ENCODE assay signal across 8 cellular contexts in the genomic region with DNA sequence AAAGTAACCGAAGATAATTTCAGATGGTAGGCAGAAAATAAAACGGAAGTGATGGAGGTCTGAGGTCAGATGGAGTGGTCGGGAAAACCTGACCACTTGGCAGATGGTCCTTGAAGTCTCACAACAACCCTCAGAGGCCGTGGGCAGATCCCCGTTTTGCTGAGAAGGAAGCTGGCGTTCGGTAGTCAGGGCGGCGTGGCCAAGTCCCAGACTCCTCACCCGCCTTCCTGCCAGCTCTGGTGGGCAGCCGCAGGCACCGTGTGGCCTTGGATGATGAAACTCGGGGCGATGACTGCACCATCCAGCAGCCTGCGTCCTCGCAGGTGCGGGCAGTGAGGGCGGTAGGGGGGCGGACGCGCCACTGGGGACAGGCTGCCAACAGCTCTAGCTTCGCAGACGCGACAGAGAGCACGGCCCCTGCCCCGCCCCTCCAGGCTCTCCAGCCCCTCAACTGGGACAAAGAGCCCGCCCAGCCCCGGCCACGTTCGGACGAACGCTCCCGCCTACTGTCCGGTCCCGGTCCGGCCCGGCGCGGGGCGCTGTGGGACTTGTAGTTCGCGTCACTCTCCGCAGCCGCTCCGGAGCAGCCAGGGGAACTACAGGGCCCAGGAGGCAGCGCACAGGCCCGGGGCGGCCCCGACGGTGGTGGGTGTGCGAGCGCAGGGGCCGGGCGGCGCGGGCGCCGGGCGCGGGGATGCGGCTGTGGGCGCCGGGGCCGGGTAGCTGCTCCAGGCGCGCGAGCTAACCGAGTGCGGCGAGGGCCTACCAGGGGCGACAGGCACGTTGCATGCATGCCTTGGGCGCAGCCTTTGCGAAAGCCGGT. TPM values are rescaled to one million over a fixed set of nuclear protein-coding genes. Genes with fewer than 3 reads are reported as not detected.
A peak's percentile ranks its signal among the peaks of the same experiment; 100 is the strongest.
DNase-seq lines count a peak whose midpoint lies in the region; ATAC-seq and TF ChIP-seq lines count a peak whose summit lies in the region.

A gene with protein sequence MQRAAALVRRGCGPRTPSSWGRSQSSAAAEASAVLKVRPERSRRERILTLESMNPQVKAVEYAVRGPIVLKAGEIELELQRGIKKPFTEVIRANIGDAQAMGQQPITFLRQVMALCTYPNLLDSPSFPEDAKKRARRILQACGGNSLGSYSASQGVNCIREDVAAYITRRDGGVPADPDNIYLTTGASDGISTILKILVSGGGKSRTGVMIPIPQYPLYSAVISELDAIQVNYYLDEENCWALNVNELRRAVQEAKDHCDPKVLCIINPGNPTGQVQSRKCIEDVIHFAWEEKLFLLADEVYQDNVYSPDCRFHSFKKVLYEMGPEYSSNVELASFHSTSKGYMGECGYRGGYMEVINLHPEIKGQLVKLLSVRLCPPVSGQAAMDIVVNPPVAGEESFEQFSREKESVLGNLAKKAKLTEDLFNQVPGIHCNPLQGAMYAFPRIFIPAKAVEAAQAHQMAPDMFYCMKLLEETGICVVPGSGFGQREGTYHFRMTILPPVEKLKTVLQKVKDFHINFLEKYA (plus strand): TSS at position 673 of the 823 bp plus-strand sequence. CDS start 354 bp downstream, outside the sequence.

- H3K36me3 Mint-ChIP-seq in CD8-positive, alpha-beta memory T cell = peaks cover 0 to 4% (median 0%) of the 10 kb centered on the region in 3 donors

- peak within 1 kb of the TSS; percentile 33 for H3K27ac ChIP-seq in CD8-positive, alpha-beta memory T cell (ENCODE audit: low read depth, low read length)
- H3K27ac ChIP-seq in lung (ENCODE audit: low read depth in 1 of 2, low read length in 1 of 2) = peak within 1 kb of the TSS in 1 of 2 donors; percentile 68

- DNase-seq in CD8-positive, alpha-beta memory T cell = peak; percentile 23 to 72 (median 56)
- DNase-seq in NCI-H82 treated with DMSO at 0.1 percent for 48 hours (lab: John Stamatoyannopoulos, UW; ENCODE audit: unreplicated experiment) = peak; percentile 80
- DNase-seq in activated CD8-positive, alpha-beta memory T cell treated with anti-CD3 and anti-CD28 coated beads for 24 hours = peak; percentile 95
- DNase-seq in effector CD4-positive, alpha-beta T cell = peak; percentile 43
- peak; percentile 97 for DNase-seq in lung (ENCODE audit: low spot score)
- peak; percentile 58 to 89 (median 64) for DNase-seq in stimulated activated CD4-positive, alpha-beta T cell treated with anti-CD3 and anti-CD28 coated beads, TNF-alpha, amount 100 ng/mL, for 24 hours (ENCODE audit: low read depth in 3 of 3)

- peaks cover 2 to 33% of the 10 kb centered on the region in 2 donors for H3K27me3 Mint-ChIP-seq in CD8-positive, alpha-beta memory T cell

- H3K4me3 Mint-ChIP-seq in CD8-positive, alpha-beta memory T cell = peak within 1 kb of the TSS; percentile 78 to 93 (median 89)

- CTCF ChIA-PET in CD8-positive, alpha-beta memory T cell (lab: Charles Lee) = interaction anchor here (1.0 to 2.1 kb wide), 3 partner anchors 25 to 30 kb away, joined by 3 to 7 read pairs (median 4); no protein-coding TSS in a partner anchor

- H3K27ac Mint-ChIP-seq in CD8-positive, alpha-beta memory T cell = peak within 1 kb of the TSS in 5 of 8 donors; percentile 43 to 92 (median 54)

- TF ChIP-seq CTCF in lung (IDR thresholded peaks at IDR 0.05; ENCODE audit: control extremely low read depth, extremely low read depth) = peak; percentile 28

- peaks cover 6% of the 10 kb centered on the region for H3K4me1 ChIP-seq in CD8-positive, alpha-beta memory T cell (ENCODE audit: insufficient read depth, low read length)
- peaks cover 0 to 4% of the 10 kb centered on the region in 2 donors for H3K4me1 ChIP-seq in lung (ENCODE audit: control insufficient read depth in 2 of 2, insufficient read depth in 2 of 2, low read length in 2 of 2)

- no peaks in the 10 kb centered on the region for H3K9me3 Mint-ChIP-seq in CD8-positive, alpha-beta memory T cell

- WGBS in lung, 2 donors = 1% methylated on average over 70 to 75 of the region's 75 CpGs

- no peaks in the 10 kb centered on the region for H3K36me3 ChIP-seq in CD8-positive, alpha-beta memory T cell (ENCODE audit: insufficient read depth, low read length)
- H3K36me3 ChIP-seq in lung (ENCODE audit: control insufficient read depth in 2 of 2, insufficient read depth in 2 of 2, low read length in 2 of 2) = peaks cover 0 to 3% of the 10 kb centered on the region in 2 donors

- no peaks in the 10 kb centered on the region for H3K9me3 ChIP-seq in CD8-positive, alpha-beta memory T cell (ENCODE audit: low read length)
- H3K9me3 ChIP-seq in lung (ENCODE audit: control insufficient read depth in 2 of 2, insufficient read depth in 1 of 2, low read length in 1 of 2) = no peaks in the 10 kb centered on the region

- ATAC-seq in GM19452 (IDR thresholded peaks at IDR 0.05; ENCODE audit: unreplicated experiment) (peak; percentile 97), HG03575 (IDR thresholded peaks at IDR 0.05; ENCODE audit: extremely low read depth, insufficient number of reproducible peaks, low FRiP score, unreplicated experiment) (peak; percentile 86), lung (ENCODE audit: insufficient read depth, low FRiP score) (peak; percentile 99)

- POLR2A ChIA-PET in CD8-positive, alpha-beta memory T cell (lab: Charles Lee) = interaction anchor here (0.8 to 1.0 kb wide), 2 partner anchors 53 to 89 kb away, joined by 3 read pairs; partner anchors contain the start of genes C16orf87 and DNAJA2

- no peaks in the 10 kb centered on the region for H3K27me3 ChIP-seq in CD8-positive, alpha-beta memory T cell (ENCODE audit: insufficient read depth, low read length, poor library complexity, severe bottlenecking)
- no peaks in the 10 kb centered on the region for H3K27me3 ChIP-seq in lung (ENCODE audit: control insufficient read depth, insufficient read depth)

- peak within 1 kb of the TSS; percentile 63 for H3K4me3 ChIP-seq in CD8-positive, alpha-beta memory T cell (ENCODE audit: low read length)
- H3K4me3 ChIP-seq in lung = peak within 1 kb of the TSS; percentile 88

- peaks cover 7 to 18% (median 10%) of the 10 kb centered on the region in 3 donors for H3K4me1 Mint-ChIP-seq in CD8-positive, alpha-beta memory T cell

RNA-seq across cellular contexts. Expression of the gene that starts here (rescaled TPM):
- total RNA-seq in CD8-positive, alpha-beta memory T cell = 10 to 100 TPM; 12.5 to 16.5 TPM
- polyA plus RNA-seq in CD8-positive, alpha-beta memory T cell = 0.79 TPM
- 10 to 100 TPM in 1 of 2 donors, 1 to 10 TPM in 1; 8.3 to 13.3 TPM for total RNA-seq in lung
- polyA plus RNA-seq in lung = 1 to 10 TPM; 4.3 to 4.7 TPM

Comparison
In these comparisons a context has a peak if more than half of its experiments do, and no peak if none do; other contexts are left out.
1. DNase-seq: peak in every context shown above with its lines; median percentile 97 in lung; 95 in activated CD8-positive, alpha-beta memory T cell treated with anti-CD3 and anti-CD28 coated beads for 24 hours; 80 in NCI-H82 treated with DMSO at 0.1 percent for 48 hours; 64 in stimulated activated CD4-positive, alpha-beta T cell treated with anti-CD3 and anti-CD28 coated beads, TNF-alpha, amount 100 ng/mL, for 24 hours; 56 in CD8-positive, alpha-beta memory T cell; 43 in effector CD4-positive, alpha-beta T cell.